Comparison of ENCODE assay signal across 9 cellular contexts in genomic region chr7:102291056-102291915, GRCh38. TPM values are rescaled to one million over a fixed set of nuclear protein-coding genes. Genes with fewer than 3 reads are reported as not detected.
DNase-seq lines count a peak whose midpoint lies in the region; ATAC-seq, FAIRE-seq and TF ChIP-seq lines count a peak whose summit lies in the region.
"Had no signal": no experiment of that assay in that cellular context is flagged by ENCODE, and none has a peak within 500 bp of the region (broad histone marks: within the 10 kb centered on the region; RNA-seq: fewer than 3 reads in every experiment).

No MANE protein-coding gene starts in this region.

- TF ChIP-seq POLR2A in spleen (IDR thresholded peaks at IDR 0.05) = no peak
- no peak for TF ChIP-seq POLR2A in H54 (IDR thresholded peaks at IDR 0.05; ENCODE audit: low read depth, low read length)

- no peaks in the 10 kb centered on the region for H3K9me3 ChIP-seq in left ventricle myocardium inferior (replicated peaks)
- no peaks in the 10 kb centered on the region for H3K9me3 ChIP-seq in spleen
- H3K9me3 ChIP-seq: SK-N-SH had no signal

- TF ChIP-seq CTCF in left ventricle myocardium inferior (IDR thresholded peaks at IDR 0.05; ENCODE audit: borderline replicate concordance) (no peak), spleen (IDR thresholded peaks at IDR 0.05 in 8 of 11, conservative IDR thresholded peaks at IDR 0.05 in 3 of 11) (no peak)

- ATAC-seq in HG02870 (IDR thresholded peaks at IDR 0.05; ENCODE audit: unreplicated experiment) = peak; percentile 62

- WGBS in spleen, 5 donors = 44 to 68% (median 66%) methylated on average over 10 to 18 of the region's 18 CpGs

- H3K27ac ChIP-seq in left ventricle myocardium inferior (replicated peaks) (no peak overlapping the region), spleen (peak overlapping the region in 2 of 8 donors; percentile 8 to 22)

- H3K36me3 ChIP-seq in left ventricle myocardium inferior = no peaks in the 10 kb centered on the region
- H3K36me3 ChIP-seq in spleen = peaks cover 0 to 5% (median 0%) of the 10 kb centered on the region in 6 donors

- FAIRE-seq in H54 (lab: Jason Lieb, UNC) = no peak

- peak; percentile 57 for DNase-seq in stimulated activated CD4-positive, alpha-beta T cell treated with anti-CD3 and anti-CD28 coated beads, Interleukin-15, amount 100 ng/mL, for 24 hours
- no peak for DNase-seq in stimulated activated CD4-positive, alpha-beta T cell treated with anti-CD3 and anti-CD28 coated beads, Interleukin-2, amount 100 ng/mL, for 48 hours
- peak; percentile 43 to 57 for DNase-seq in activated T-cell treated with anti-CD3 and anti-CD28 coated beads, Interleukin-2, amount 50 U/mL, for 48 hours
- no peak for DNase-seq in NCI-H1092 (lab: John Stamatoyannopoulos, UW)
- no peak for DNase-seq in left ventricle myocardium inferior
- DNase-seq in spleen = no peak
- no peak for DNase-seq in H54 (ENCODE audit: insufficient read length, low spot score)
- DNase-seq: SK-N-SH had no signal

- H3K4me3 ChIP-seq in left ventricle myocardium inferior (no peak overlapping the region), spleen (peak overlapping the region in 1 of 8 donors; percentile 38)

- intact Hi-C loops in left ventricle myocardium inferior (cut with micrococcal nuclease) = no loop called here
- intact Hi-C loops in spleen (cut with DNase I; ENCODE audit: low total_unique reads) = no loop called here

- peaks cover 21% of the 10 kb centered on the region for H3K4me1 ChIP-seq in left ventricle myocardium inferior
- H3K4me1 ChIP-seq in spleen = peaks cover 19 to 94% (median 79%) of the 10 kb centered on the region in 6 donors

- H3K27me3 ChIP-seq in left ventricle myocardium inferior (ENCODE audit: low read depth) (peaks cover 28% of the 10 kb centered on the region), spleen (replicated peaks in 1 of 7) (peaks cover 0 to 19% (median 0%) of the 10 kb centered on the region in 7 donors)

RNA-seq across cellular contexts. Expression of gene SH2B2, which starts 4.6 kb away (rescaled TPM):
- total RNA-seq in left ventricle myocardium inferior = 1.0 TPM
- total RNA-seq in spleen = 10 to 100 TPM; 23.2 to 36.9 (median 29.4) TPM
- 10 to 100 TPM; 13.4 to 31.2 (median 15.5) TPM for polyA plus RNA-seq in spleen

Comparison
In these comparisons a context has a peak if more than half of its experiments do, and no peak if none do; other contexts are left out.
1. DNase-seq: peak in stimulated activated CD4-positive, alpha-beta T cell treated with anti-CD3 and anti-CD28 coated beads, Interleukin-15, amount 100 ng/mL, for 24 hours (single experiment) and activated T-cell treated with anti-CD3 and anti-CD28 coated beads, Interleukin-2, amount 50 U/mL, for 48 hours (2 of 2); none in stimulated activated CD4-positive, alpha-beta T cell treated with anti-CD3 and anti-CD28 coated beads, Interleukin-2, amount 100 ng/mL, for 48 hours (0 of 2), NCI-H1092 (single experiment), left ventricle myocardium inferior (single experiment), spleen (single experiment) and H54 (single experiment).
2. RNA of gene SH2B2, which starts 4.6 kb away (total RNA-seq): 23.2 to 36.9 TPM in spleen; 1.0 TPM in left ventricle myocardium inferior (single experiment); every median in the first group is over 10 times any median in the second.